Comparison of ENCODE assay signal across 8 cellular contexts in genomic region chr19:40843653-40844052, GRCh38. TPM values are rescaled to one million over a fixed set of nuclear protein-coding genes. Genes with fewer than 3 reads are reported as not detected.
DNase-seq lines count a peak whose midpoint lies in the region; ATAC-seq and TF ChIP-seq lines count a peak whose summit lies in the region.
"Not testable (repeated sequence)": the region's sequence is repeated elsewhere in the genome, so short reads cannot be mapped to it uniquely, and the experiment has no call there.

No MANE protein-coding gene starts in this region.

- peak overlapping the region; percentile 68 for H3K4me3 Mint-ChIP-seq in GM23338
- peak overlapping the region; percentile 66 to 78 (median 75) for H3K4me3 Mint-ChIP-seq in T-cell
- H3K4me3 Mint-ChIP-seq in activated CD8-positive, alpha-beta T cell treated with anti-CD3 and anti-CD28 coated beads for 36 hours: peak overlapping the region; percentile 69
- peak overlapping the region; percentile 70 for H3K4me3 Mint-ChIP-seq in natural killer cell treated with Interleukin-12 subunit alpha and Interleukin-12 subunit beta and Interleukin-15 and Interleukin-18, amount 100 ng/mL, for 72 hours

- not testable (repeated sequence) for H3K4me1 ChIP-seq in GM23338 (ENCODE audit: insufficient read depth); heart left ventricle; thyroid gland

- H3K9me3 ChIP-seq in heart left ventricle, thyroid gland: not testable (repeated sequence)

- not testable (repeated sequence) for H3K36me3 ChIP-seq in GM23338 (ENCODE audit: insufficient read depth); heart left ventricle; thyroid gland

- not testable (repeated sequence) for TF ChIP-seq CTCF in GM23338 (conservative IDR thresholded peaks at IDR 0.05; ENCODE audit: low read depth in 2 of 2); activated CD8-positive, alpha-beta T cell treated with anti-CD3 and anti-CD28 coated beads for 36 hours (IDR thresholded peaks at IDR 0.05); heart left ventricle (IDR thresholded peaks at IDR 0.05); thyroid gland (IDR thresholded peaks at IDR 0.05)

- H3K27ac Mint-ChIP-seq in GM23338: not testable (repeated sequence)
- peak overlapping the region; percentile 81 to 87 for H3K27ac Mint-ChIP-seq in T-cell
- H3K27ac Mint-ChIP-seq in activated CD8-positive, alpha-beta T cell treated with anti-CD3 and anti-CD28 coated beads for 36 hours: peak overlapping the region; percentile 77
- H3K27ac Mint-ChIP-seq in natural killer cell treated with Interleukin-12 subunit alpha and Interleukin-12 subunit beta and Interleukin-15 and Interleukin-18, amount 100 ng/mL, for 72 hours: peak overlapping the region; percentile 79 to 89

- not testable (repeated sequence) for H3F3A ChIP-seq in GM23338 (replicated peaks; ENCODE audit: low read depth)

- DNase-seq in GM23338 (ENCODE audit: low spot score) (peak; percentile 66), T-cell (peak; percentile 57 to 92 (median 79)), heart left ventricle (peak in 1 of 5 donors; percentile 35), thyroid gland (peak; percentile 22 to 31)
- DNase-seq in activated CD8-positive, alpha-beta T cell treated with anti-CD3 and anti-CD28 coated beads for 36 hours: peak; percentile 88
- peak; percentile 69 for DNase-seq in activated naive CD4-positive, alpha-beta T cell treated with Interleukin-2 at 50 U/mL for 16 hours
- DNase-seq in natural killer cell treated with Interleukin-12 subunit alpha and Interleukin-12 subunit beta and Interleukin-15 and Interleukin-18, amount 100 ng/mL, for 72 hours (ENCODE audit: low spot score): peak; percentile 84
- DNase-seq in stimulated activated CD4-positive, alpha-beta T cell treated with anti-CD3 and anti-CD28 coated beads, TNF-alpha, amount 100 ng/mL, for 24 hours (ENCODE audit: low read depth in 3 of 3): peak; percentile 23 to 73 (median 39)

- intact Hi-C loops in activated CD8-positive, alpha-beta T cell treated with anti-CD3 and anti-CD28 coated beads for 36 hours (cut with micrococcal nuclease); heart left ventricle (cut with DNase I); thyroid gland (cut with DNase I): not testable (repeated sequence)

- H2AFZ ChIP-seq in GM23338: peak overlapping the region; percentile 91; the same call in 1 of the 2 replicates

- H3K9me3 Mint-ChIP-seq in GM23338; T-cell; activated CD8-positive, alpha-beta T cell treated with anti-CD3 and anti-CD28 coated beads for 36 hours; natural killer cell treated with Interleukin-12 subunit alpha and Interleukin-12 subunit beta and Interleukin-15 and Interleukin-18, amount 100 ng/mL, for 72 hours: not testable (repeated sequence)

- not testable (repeated sequence) for H3K79me2 ChIP-seq in GM23338 (replicated peaks; ENCODE audit: insufficient read depth)

- H3K4me3 ChIP-seq in GM23338: peak overlapping the region; percentile 60
- H3K4me3 ChIP-seq in heart left ventricle: peak overlapping the region in 7 of 12 donors; percentile 7 to 31 (median 24)
- not testable (repeated sequence) for H3K4me3 ChIP-seq in thyroid gland (replicated peaks in 1 of 3)

- 5 to 23% (median 6%) methylated on average over 7 to 16 of the region's 19 CpGs for WGBS in heart left ventricle, 4 donors
- WGBS in thyroid gland, 2 donors: 2 to 3% methylated on average over 6 to 14 of the region's 19 CpGs

- POLR2A ChIA-PET in T-cell (lab: Charles Lee): interaction anchor here in 1 of 2 donors (0.6 kb wide), 2 partner anchors 37 to 226 kb away, joined by 3 read pairs; no protein-coding TSS in a partner anchor
- POLR2A ChIA-PET in activated CD8-positive, alpha-beta T cell treated with anti-CD3 and anti-CD28 coated beads for 36 hours (lab: Charles Lee): not testable (repeated sequence)

- H3K27me3 ChIP-seq in GM23338 (ENCODE audit: insufficient read depth): peaks cover 17% of the 10 kb centered on the region
- peaks cover 0 to 20% (median 0%) of the 10 kb centered on the region in 9 donors for H3K27me3 ChIP-seq in heart left ventricle
- H3K27me3 ChIP-seq in thyroid gland: not testable (repeated sequence)

- H3K4me1 Mint-ChIP-seq in GM23338 (peaks cover 14% of the 10 kb centered on the region; the same call in 2 of the 3 replicates), T-cell (peaks cover 33 to 39% (median 34%) of the 10 kb centered on the region in 3 donors)
- H3K4me1 Mint-ChIP-seq in activated CD8-positive, alpha-beta T cell treated with anti-CD3 and anti-CD28 coated beads for 36 hours (ENCODE audit: low read depth): peaks cover 23% of the 10 kb centered on the region
- H3K4me1 Mint-ChIP-seq in natural killer cell treated with Interleukin-12 subunit alpha and Interleukin-12 subunit beta and Interleukin-15 and Interleukin-18, amount 100 ng/mL, for 72 hours (ENCODE audit: low read depth in 2 of 2): peaks cover 26 to 31% of the 10 kb centered on the region in 2 donors

- CTCF ChIA-PET in T-cell (lab: Charles Lee): interaction anchor here in 1 of 2 donors (0.8 kb wide), 1 partner anchor 127 kb away, joined by 3 read pairs; no protein-coding TSS in a partner anchor
- CTCF ChIA-PET in activated CD8-positive, alpha-beta T cell treated with anti-CD3 and anti-CD28 coated beads for 36 hours (lab: Charles Lee): not testable (repeated sequence)

- H3K9me2 ChIP-seq in GM23338 (ENCODE audit: insufficient read depth): not testable (repeated sequence)

- not testable (repeated sequence) for H3K36me3 Mint-ChIP-seq in GM23338 (ENCODE audit: low read depth); T-cell; activated CD8-positive, alpha-beta T cell treated with anti-CD3 and anti-CD28 coated beads for 36 hours (ENCODE audit: low read depth); natural killer cell treated with Interleukin-12 subunit alpha and Interleukin-12 subunit beta and Interleukin-15 and Interleukin-18, amount 100 ng/mL, for 72 hours

- peak overlapping the region; percentile 79 for H3K4me2 ChIP-seq in GM23338

- not testable (repeated sequence) for H4K20me1 ChIP-seq in GM23338 (replicated peaks; ENCODE audit: insufficient read depth)

- not testable (repeated sequence) for TF ChIP-seq POLR2A in heart left ventricle (IDR thresholded peaks at IDR 0.05); thyroid gland (IDR thresholded peaks at IDR 0.05)

- H3K27me3 Mint-ChIP-seq in GM23338 (ENCODE audit: insufficient read depth, low read depth, poor library complexity) (peaks cover 25% of the 10 kb centered on the region), T-cell (peaks cover 8 to 15% of the 10 kb centered on the region in 2 donors)
- peaks cover 19% of the 10 kb centered on the region for H3K27me3 Mint-ChIP-seq in activated CD8-positive, alpha-beta T cell treated with anti-CD3 and anti-CD28 coated beads for 36 hours
- H3K27me3 Mint-ChIP-seq in natural killer cell treated with Interleukin-12 subunit alpha and Interleukin-12 subunit beta and Interleukin-15 and Interleukin-18, amount 100 ng/mL, for 72 hours: peaks cover 14% of the 10 kb centered on the region in 2 donors

- peak; percentile 89 for ATAC-seq in GM23338
- ATAC-seq in T-cell (replicated peaks in 1 of 4): peak; percentile 90 to 94 (median 92)
- peak; percentile 100 for ATAC-seq in activated CD8-positive, alpha-beta T cell treated with anti-CD3 and anti-CD28 coated beads for 36 hours
- ATAC-seq in heart left ventricle: peak in 3 of 4 donors; percentile 47 to 80 (median 76)
- peak; percentile 96 to 98 for ATAC-seq in natural killer cell treated with Interleukin-12 subunit alpha and Interleukin-12 subunit beta and Interleukin-15 and Interleukin-18, amount 100 ng/mL, for 72 hours

- not testable (repeated sequence) for H3K27ac ChIP-seq in GM23338 (ENCODE audit: low read depth); heart left ventricle; thyroid gland

TF ChIP-seq in GM23338, 12 proteins besides CTCF, POLR2A, EP300 and RAD21:
- TF ChIP-seq POLR2AphosphoS5 (IDR thresholded peaks at IDR 0.05; ENCODE audit: low read depth): peak; percentile 65
TF ChIP-seq in GM23338: peak in this region for 1; not testable (repeated sequence) for 11.

RNA-seq across cellular contexts. Expression of gene CYP2A6, which starts 6.6 kb away (rescaled TPM):
- not detected in 2 replicates for total RNA-seq in GM23338 (2014; rRNA removed; shearing (Covaris generic))
- 0.39 TPM in 1 of 2 replicates, not detected in the other for polyA plus RNA-seq in GM23338 (2016; fragmentation: Nextera tagmentation; extraction: Ambion mirVana)
- 1 to 10 TPM in 1 of 5 donors, under 1 TPM in 2, not detected in 2; 0.59 to 1.1 (median 0.66) TPM for total RNA-seq in T-cell
- total RNA-seq in activated CD8-positive, alpha-beta T cell treated with anti-CD3 and anti-CD28 coated beads for 36 hours: under 1 TPM in 1 of 2 experiments, not detected in 1; 0.41 TPM
- under 1 TPM in 1 of 9 donors, not detected in 8; 0.16 TPM for total RNA-seq in heart left ventricle
- not detected for polyA plus RNA-seq in heart left ventricle
- not detected for total RNA-seq in natural killer cell treated with Interleukin-12 subunit alpha and Interleukin-12 subunit beta and Interleukin-15 and Interleukin-18, amount 100 ng/mL, for 72 hours
- not detected for total RNA-seq in thyroid gland

RNA-seq across cellular contexts. Expression of gene CYP2A7, which starts 38.4 kb away (rescaled TPM):
- 4.8 TPM in 1 of 2 replicates, not detected in the other for total RNA-seq in GM23338 (2014; rRNA removed; shearing (Covaris generic))
- polyA plus RNA-seq in GM23338 (2016; fragmentation: Nextera tagmentation; extraction: Ambion mirVana) (not detected in 2 replicates), heart left ventricle (not detected)
- total RNA-seq in T-cell (not detected), heart left ventricle (not detected), thyroid gland (not detected)
- total RNA-seq in activated CD8-positive, alpha-beta T cell treated with anti-CD3 and anti-CD28 coated beads for 36 hours: not detected
- not detected for total RNA-seq in natural killer cell treated with Interleukin-12 subunit alpha and Interleukin-12 subunit beta and Interleukin-15 and Interleukin-18, amount 100 ng/mL, for 72 hours

RNA-seq across cellular contexts. Expression of gene EGLN2, which starts 44.7 kb away (rescaled TPM):
- total RNA-seq in GM23338 (2014; rRNA removed; shearing (Covaris generic)): 98.3 and 118 TPM in 2 replicates
- polyA plus RNA-seq in GM23338 (2016; fragmentation: Nextera tagmentation; extraction: Ambion mirVana): 55.8 and 59.9 TPM in 2 replicates
- total RNA-seq in T-cell: 100 to 1,000 TPM; 150 to 234 (median 224) TPM
- 10 to 100 TPM; 87.4 to 90.1 TPM for total RNA-seq in activated CD8-positive, alpha-beta T cell treated with anti-CD3 and anti-CD28 coated beads for 36 hours
- total RNA-seq in heart left ventricle: 10 to 100 TPM; 38.1 to 85.1 (median 49.2) TPM
- 10 to 100 TPM; 53.5 to 91.8 TPM for polyA plus RNA-seq in heart left ventricle
- 100 to 1,000 TPM; 119 to 136 TPM for total RNA-seq in natural killer cell treated with Interleukin-12 subunit alpha and Interleukin-12 subunit beta and Interleukin-15 and Interleukin-18, amount 100 ng/mL, for 72 hours
- total RNA-seq in thyroid gland: 100 to 1,000 TPM in 2 of 4 donors, 10 to 100 TPM in 2; 94.2 to 120 (median 105) TPM
